ENCODE assay signal across 8 cellular contexts in genomic region chr2:127700527-127701192, GRCh38. TPM values are rescaled to one million over a fixed set of nuclear protein-coding genes. Genes with fewer than 3 reads are reported as not detected.
DNase-seq lines count a peak whose midpoint lies in the region; ATAC-seq and TF ChIP-seq lines count a peak whose summit lies in the region.

No MANE protein-coding gene starts in this region.

- no peaks in the 10 kb centered on the region for H3K27me3 ChIP-seq in SJCRH30
- H3K27me3 ChIP-seq in ectodermal cell (ENCODE audit: control insufficient read depth, insufficient read depth, low read length, poor library complexity, severe bottlenecking): no peaks in the 10 kb centered on the region
- H3K27me3 ChIP-seq in thyroid gland: no peaks in the 10 kb centered on the region

- TF ChIP-seq POLR2A in thyroid gland (IDR thresholded peaks at IDR 0.05): no peak

- H3K4me3 ChIP-seq in SJCRH30 (peak overlapping the region; percentile 67), ectodermal cell (ENCODE audit: insufficient read depth, low read depth, low read length) (peak overlapping the region; percentile 83), thyroid gland (replicated peaks in 1 of 3) (peak overlapping the region; percentile 37 to 59 (median 39))

- H3K36me3 ChIP-seq in SJCRH30 (peaks cover 9% of the 10 kb centered on the region; the same call in 1 of the 2 replicates), ectodermal cell (ENCODE audit: control insufficient read depth, insufficient read depth, low read length) (peaks cover 10% of the 10 kb centered on the region), thyroid gland (no peaks in the 10 kb centered on the region)

- TF ChIP-seq CTCF in thyroid gland (IDR thresholded peaks at IDR 0.05): no peak

- ATAC-seq in GM19372 (IDR thresholded peaks at IDR 0.05; ENCODE audit: low read depth, unreplicated experiment) (peak; percentile 48), HG03378 (IDR thresholded peaks at IDR 0.05; ENCODE audit: unreplicated experiment) (peak; percentile 79)

- DNase-seq in DMS53 (lab: John Stamatoyannopoulos, UW) (peak; percentile 99), SJCRH30 (no peak), mesenteric fat pad (ENCODE audit: low spot score) (peak; percentile 89), thyroid gland (peak; percentile 20 to 27), AG08396 (ENCODE audit: low spot score) (no peak)

- 48 to 52% methylated on average over 17 of the region's 17 CpGs for WGBS in ectodermal cell, 2 experiments
- 49 to 59% methylated on average over 17 of the region's 17 CpGs for WGBS in thyroid gland, 2 donors

- peak overlapping the region; percentile 62 for H3K27ac ChIP-seq in SJCRH30
- H3K27ac ChIP-seq in ectodermal cell (ENCODE audit: insufficient read depth, low read depth, low read length, poor library complexity, severe bottlenecking): peak overlapping the region; percentile 90
- peak overlapping the region; percentile 90 to 91 (median 91) for H3K27ac ChIP-seq in thyroid gland

- intact Hi-C loops in thyroid gland (cut with DNase I): no loop called here

- no peaks in the 10 kb centered on the region for H3K9me3 ChIP-seq in SJCRH30 (replicated peaks)
- H3K9me3 ChIP-seq in ectodermal cell (ENCODE audit: control insufficient read depth, low read length): no peaks in the 10 kb centered on the region
- H3K9me3 ChIP-seq in thyroid gland: no peaks in the 10 kb centered on the region

- H3K4me1 ChIP-seq in SJCRH30 (no peaks in the 10 kb centered on the region), ectodermal cell (ENCODE audit: control insufficient read depth, insufficient read depth, low read length) (peaks cover 17% of the 10 kb centered on the region), thyroid gland (peaks cover 27 to 34% of the 10 kb centered on the region in 2 donors)

RNA-seq across cellular contexts. Expression of gene SFT2D3, which starts 0.6 kb away (rescaled TPM):
- 10.0 and 12.7 TPM in 2 replicates for total RNA-seq in SJCRH30 (2014; rRNA removed; shearing (Covaris generic))
- 19.5 TPM for polyA plus RNA-seq in ectodermal cell (2013, experiment 1 of 4)
- polyA plus RNA-seq in ectodermal cell (2013, experiment 2 of 4): 21.9 TPM
- 18.0 TPM for polyA plus RNA-seq in ectodermal cell (2013, experiment 3 of 4)
- 19.6 TPM for polyA plus RNA-seq in ectodermal cell (2013, experiment 4 of 4)
- total RNA-seq in mesenteric fat pad (4.2 TPM), thyroid gland (10 to 100 TPM; 14.0 to 17.9 (median 16.1) TPM)

RNA-seq across cellular contexts. Expression of gene LIMS2, which starts 25.3 kb away (rescaled TPM):
- total RNA-seq in SJCRH30 (2014; rRNA removed; shearing (Covaris generic)): 4.0 and 5.5 TPM in 2 replicates
- 2.4 TPM for polyA plus RNA-seq in ectodermal cell (2013, experiment 1 of 4)
- 3.1 TPM for polyA plus RNA-seq in ectodermal cell (2013, experiment 2 of 4)
- polyA plus RNA-seq in ectodermal cell (2013, experiment 3 of 4): 3.1 TPM
- polyA plus RNA-seq in ectodermal cell (2013, experiment 4 of 4): 4.2 TPM
- total RNA-seq in mesenteric fat pad: 70.6 TPM
- total RNA-seq in thyroid gland: 10 to 100 TPM in 3 of 4 donors, 1 to 10 TPM in 1; 9.1 to 27.8 (median 14.2) TPM

RNA-seq across cellular contexts. Expression of gene GPR17, which starts 54.7 kb away (rescaled TPM):
- total RNA-seq in SJCRH30 (2014; rRNA removed; shearing (Covaris generic)): 0.18 TPM in 1 of 2 replicates, not detected in the other
- not detected for polyA plus RNA-seq in ectodermal cell (2013, experiment 1 of 4)
- 0.21 TPM for polyA plus RNA-seq in ectodermal cell (2013, experiment 2 of 4)
- 0.32 TPM for polyA plus RNA-seq in ectodermal cell (2013, experiment 3 of 4)
- 0.36 TPM for polyA plus RNA-seq in ectodermal cell (2013, experiment 4 of 4)
- total RNA-seq in mesenteric fat pad (not detected), thyroid gland (not detected)

Comparison
In these comparisons a context has a peak if more than half of its experiments do, and no peak if none do; other contexts are left out.
1. DNase-seq: peak in DMS53 (single experiment), mesenteric fat pad (single experiment) and thyroid gland (2 of 2); none in SJCRH30 (0 of 2) and AG08396 (single experiment).
2. Peak in every context shown above with its lines, with median percentiles within 50 percentile points of each other: H3K27ac ChIP-seq and H3K4me3 ChIP-seq.